ENCODE assay signal across 16 cellular contexts in genomic region chr6:7633361-7633760, GRCh38.
"Had no signal": no experiment of that assay in that cellular context is flagged by ENCODE, and none has a peak within 500 bp of the region (broad histone marks: within the 10 kb centered on the region; RNA-seq: fewer than 3 reads in every experiment).

No MANE protein-coding gene starts in this region.

- H3K36me3 ChIP-seq: breast epithelium, gastrocnemius medialis, heart right ventricle, left lung, ovary, sigmoid colon, spleen had no signal

- H3K4me1 ChIP-seq: breast epithelium, gastrocnemius medialis, heart right ventricle, left lung, sigmoid colon, spleen had no signal

- H3K27me3 ChIP-seq: breast epithelium, gastrocnemius medialis, left lung, ovary, sigmoid colon, spleen had no signal

- H3K27ac ChIP-seq: breast epithelium, gastrocnemius medialis, heart right ventricle, left lung, ovary, sigmoid colon, spleen had no signal

- ATAC-seq: activated CD4-positive, CD25-positive, alpha-beta regulatory T cell treated with anti-CD3 and anti-CD28 coated beads, Interleukin-2, amount 50 U/mL, for 24 hours; effector memory CD8-positive, alpha-beta T cell; gastrocnemius medialis; heart right ventricle; left lung; stimulated activated naive CD8-positive, alpha-beta T cell treated with anti-CD3 and anti-CD28 coated beads, Interleukin-15, amount 100 ng/mL, for 72 hours had no signal

- H3K9me3 ChIP-seq: breast epithelium, gastrocnemius medialis, heart right ventricle, left lung, ovary, sigmoid colon, spleen had no signal

- DNase-seq: activated naive CD4-positive, alpha-beta T cell treated with Interleukin-2 at 50 U/mL for 16 hours; activated T-cell treated with anti-CD3 and anti-CD28 coated beads for 4 hours; aorta; dermis blood vessel endothelial cell; effector memory CD8-positive, alpha-beta T cell; gastrocnemius medialis; heart right ventricle; left lung; naive B cell; ovary; sigmoid colon; spleen; stimulated activated naive CD8-positive, alpha-beta T cell treated with anti-CD3 and anti-CD28 coated beads, Interleukin-15, amount 100 ng/mL, for 72 hours; T-helper 9 cell had no signal

- H3K4me3 ChIP-seq: breast epithelium, gastrocnemius medialis, heart right ventricle, left lung, ovary, sigmoid colon, spleen had no signal
